Comparison of ENCODE assay signal across 8 cellular contexts in genomic region chr11:93740031-93740801, GRCh38. TPM values are rescaled to one million over a fixed set of nuclear protein-coding genes. Genes with fewer than 3 reads are reported as not detected.
A peak's percentile ranks its signal among the peaks of the same experiment; 100 is the strongest.
DNase-seq lines count a peak whose midpoint lies in the region; ATAC-seq and TF ChIP-seq lines count a peak whose summit lies in the region.

No MANE protein-coding gene starts in this region.

- POLR2A ChIA-PET in OCI-LY7 (lab: Charles Lee), result interaction anchor here (0.6 to 3.7 kb wide), 21 partner anchors 9 to 1491 kb away, joined by 3 to 49 read pairs (median 5); partner anchors contain the start of genes MED17 and SESN3

- H3K27me3 Mint-ChIP-seq in activated naive CD8-positive, alpha-beta T cell treated with anti-CD3 and anti-CD28 coated beads, Interleukin-2, amount 50 U/mL, for 24 hours, result no peaks in the 10 kb centered on the region

- peak overlapping the region; percentile 99 for H3K4me3 Mint-ChIP-seq in activated naive CD8-positive, alpha-beta T cell treated with anti-CD3 and anti-CD28 coated beads, Interleukin-2, amount 50 U/mL, for 24 hours

- TF ChIP-seq CTCF in heart left ventricle (IDR thresholded peaks at IDR 0.05) (no peak), OCI-LY7 (conservative IDR thresholded peaks at IDR 0.05; ENCODE audit: low read length) (no peak)

- peak overlapping the region; percentile 100 for H3K27ac Mint-ChIP-seq in activated naive CD8-positive, alpha-beta T cell treated with anti-CD3 and anti-CD28 coated beads, Interleukin-2, amount 50 U/mL, for 24 hours

- H3K4me1 Mint-ChIP-seq in activated naive CD8-positive, alpha-beta T cell treated with anti-CD3 and anti-CD28 coated beads, Interleukin-2, amount 50 U/mL, for 24 hours, result peaks cover 73% of the 10 kb centered on the region

- peaks cover 83% of the 10 kb centered on the region for H3K79me2 ChIP-seq in OCI-LY7 (ENCODE audit: insufficient read depth, low read depth, low read length)

- ATAC-seq in heart left ventricle, result no peak
- ATAC-seq in activated naive CD8-positive, alpha-beta T cell treated with anti-CD3 and anti-CD28 coated beads, Interleukin-2, amount 50 U/mL, for 24 hours, result peak; percentile 22

- intact Hi-C loops in heart left ventricle (cut with DNase I) (loop anchor here in 8 of 10 donors (5.0 kb wide), 1 partner anchor 42 kb away; the partner anchor contains the start of gene MED17 (in 8 of the 8)), cardiac septum (cut with DNase I) (loop anchor here (2.0 kb wide), 1 partner anchor 45 kb away; the partner anchor contains the start of gene MED17), OCI-LY7 (cut with micrococcal nuclease; ENCODE audit: unreplicated experiment) (loop anchor here (5.0 kb wide), 1 partner anchor 198 kb away; the partner anchor contains the start of gene SMCO4)

- no TSS peak for BruUV-seq in OCI-LY7 (replicated peaks; lab: Mats Ljungman, UMichigan)

- CTCF ChIA-PET in OCI-LY7 (lab: Charles Lee; ENCODE audit: unreplicated experiment), result interaction anchor here (1.3 kb wide), 1 partner anchor 44 kb away, joined by 3 read pairs; the partner anchor contains the start of gene MED17

- peak overlapping the region; percentile 87 for H3K4me2 ChIP-seq in OCI-LY7 (ENCODE audit: low read length)

- peaks cover 48% of the 10 kb centered on the region for H4K20me1 ChIP-seq in OCI-LY7 (ENCODE audit: insufficient read depth, low read length)

- TF ChIP-seq POLR2A in heart left ventricle (IDR thresholded peaks at IDR 0.05), result no peak

- no peaks in the 10 kb centered on the region for H3K9me3 ChIP-seq in heart left ventricle
- no peaks in the 10 kb centered on the region for H3K9me3 ChIP-seq in OCI-LY7 (ENCODE audit: low read length)

- WGBS in heart left ventricle, 4 donors, result 19 to 27% (median 22%) methylated on average over 21 of the region's 21 CpGs

- DNase-seq in heart left ventricle (peak in 1 of 5 donors; percentile 8), cardiac septum (ENCODE audit: low spot score) (no peak), OCI-LY7 (ENCODE audit: low spot score) (peak; percentile 62), kidney glomerular epithelial cell (lab: John Stamatoyannopoulos, UW) (peak; percentile 45), NCI-H2107 treated with DMSO at 0.1 percent for 48 hours (lab: John Stamatoyannopoulos, UW; ENCODE audit: unreplicated experiment) (no peak), SKM-1 treated with dmso at 0.1 percent for 144 hours (lab: John Stamatoyannopoulos, UW; ENCODE audit: unreplicated experiment) (no peak)
- peak; percentile 54 for DNase-seq in activated naive CD8-positive, alpha-beta T cell treated with anti-CD3 and anti-CD28 coated beads, Interleukin-2, amount 50 U/mL, for 24 hours
- DNase-seq in stimulated activated CD4-positive, alpha-beta T cell treated with anti-CD3 and anti-CD28 coated beads, TNF-alpha, amount 100 ng/mL, for 48 hours (ENCODE audit: low read depth in 3 of 3), result peak in 2 of 3 donors; percentile 36 to 41

- H3K36me3 Mint-ChIP-seq in activated naive CD8-positive, alpha-beta T cell treated with anti-CD3 and anti-CD28 coated beads, Interleukin-2, amount 50 U/mL, for 24 hours (ENCODE audit: low read depth), result peaks cover 71% of the 10 kb centered on the region

- H3K9me2 ChIP-seq in OCI-LY7 (ENCODE audit: insufficient read depth, low read length), result no peaks in the 10 kb centered on the region

- H3K9me3 Mint-ChIP-seq in activated naive CD8-positive, alpha-beta T cell treated with anti-CD3 and anti-CD28 coated beads, Interleukin-2, amount 50 U/mL, for 24 hours, result no peaks in the 10 kb centered on the region

- H3K4me1 ChIP-seq in heart left ventricle (peaks cover 0 to 54% (median 45%) of the 10 kb centered on the region in 12 donors), OCI-LY7 (ENCODE audit: insufficient read depth, low read length, poor library complexity, severe bottlenecking) (peaks cover 45% of the 10 kb centered on the region)

- H2AFZ ChIP-seq in OCI-LY7 (ENCODE audit: low read length), result no peak overlapping the region

- H3K27ac ChIP-seq in heart left ventricle, result peak overlapping the region in 10 of 12 donors; percentile 86 to 96 (median 94)
- peak overlapping the region; percentile 78 for H3K27ac ChIP-seq in OCI-LY7 (ENCODE audit: low read depth, low read length, poor library complexity, severe bottlenecking)

- H3K4me3 ChIP-seq in heart left ventricle (peak overlapping the region; percentile 57 to 92 (median 80)), OCI-LY7 (ENCODE audit: low read depth, low read length, poor library complexity, severe bottlenecking) (peak overlapping the region; percentile 96)

- no peaks in the 10 kb centered on the region for H3K27me3 ChIP-seq in heart left ventricle

- H3K36me3 ChIP-seq in heart left ventricle (peaks cover 0 to 50% (median 42%) of the 10 kb centered on the region in 9 donors), OCI-LY7 (ENCODE audit: insufficient read depth, low read length) (peaks cover 74% of the 10 kb centered on the region)

RNA-seq across cellular contexts. Expression of gene TAF1D, which starts 1.1 kb away (rescaled TPM):
- total RNA-seq in heart left ventricle (10 to 100 TPM; 17.0 to 52.5 (median 36.7) TPM), cardiac septum (41.1 TPM), OCI-LY7 (2022) (276 and 285 TPM in 2 replicates)
- polyA plus RNA-seq in heart left ventricle, result 10 to 100 TPM; 46.3 to 57.6 TPM
- total RNA-seq in OCI-LY7 (2014; rRNA removed; shearing (Covaris generic)), result 201 and 206 TPM in 2 replicates

RNA-seq across cellular contexts. Expression of gene C11orf54, which starts 1.3 kb away (rescaled TPM):
- 10 to 100 TPM; 23.7 to 46.2 (median 28.6) TPM for total RNA-seq in heart left ventricle
- 10 to 100 TPM; 17.2 to 22.6 TPM for polyA plus RNA-seq in heart left ventricle
- total RNA-seq in cardiac septum, result 19.9 TPM
- total RNA-seq in OCI-LY7 (2014; rRNA removed; shearing (Covaris generic)), result 25.8 and 29.5 TPM in 2 replicates
- 35.5 and 42.7 TPM in 2 replicates for total RNA-seq in OCI-LY7 (2022)

RNA-seq across cellular contexts. Expression of gene MED17, which starts 43.9 kb away (rescaled TPM):
- total RNA-seq in heart left ventricle (10 to 100 TPM; 14.6 to 28.6 (median 16.1) TPM), cardiac septum (24.3 TPM), OCI-LY7 (2022) (31.1 and 33.3 TPM in 2 replicates)
- 10 to 100 TPM in 1 of 2 donors, 1 to 10 TPM in 1; 9.2 to 18.1 TPM for polyA plus RNA-seq in heart left ventricle
- 21.8 and 23.0 TPM in 2 replicates for total RNA-seq in OCI-LY7 (2014; rRNA removed; shearing (Covaris generic))

Comparison
In these comparisons a context has a peak if more than half of its experiments do, and no peak if none do; other contexts are left out.
1. DNase-seq: peak in OCI-LY7 (single experiment), activated naive CD8-positive, alpha-beta T cell treated with anti-CD3 and anti-CD28 coated beads, Interleukin-2, amount 50 U/mL, for 24 hours (single experiment), kidney glomerular epithelial cell (single experiment) and stimulated activated CD4-positive, alpha-beta T cell treated with anti-CD3 and anti-CD28 coated beads, TNF-alpha, amount 100 ng/mL, for 48 hours (2 of 3); none in cardiac septum (single experiment), NCI-H2107 treated with DMSO at 0.1 percent for 48 hours (single experiment) and SKM-1 treated with dmso at 0.1 percent for 144 hours (single experiment).